In genomic region chr6:47245745-47246371, GRCh38 we compare ENCODE assay signal across 12 cellular contexts.
DNase-seq lines count a peak whose midpoint lies in the region; ATAC-seq and TF ChIP-seq lines count a peak whose summit lies in the region.
"Had no signal": no experiment of that assay in that cellular context is flagged by ENCODE, and none has a peak within 500 bp of the region (broad histone marks: within the 10 kb centered on the region; RNA-seq: fewer than 3 reads in every experiment).

No MANE protein-coding gene starts in this region.

- H3K36me3 ChIP-seq in BLaER1 treated with 17β-estradiol and CSF1 and Interleukin-3, amounts not matched to agents 10 nM and 100 nM, result peaks cover 0 to 25% (median 4%) of the 10 kb centered on the region in 11 experiments; a peak in 3 of 22 replicates
- peaks cover 31% of the 10 kb centered on the region for H3K36me3 ChIP-seq in OCI-LY7 (ENCODE audit: insufficient read depth, low read length)
- H3K36me3 ChIP-seq: left lung had no signal

- peaks cover 65% of the 10 kb centered on the region for H3K79me2 ChIP-seq in OCI-LY7 (ENCODE audit: insufficient read depth, low read depth, low read length)

- BruUV-seq in OCI-LY7 (replicated peaks; lab: Mats Ljungman, UMichigan), result no TSS peak

- peaks cover 65 to 98% (median 90%) of the 10 kb centered on the region in 10 experiments for H3K4me1 ChIP-seq in BLaER1 treated with 17β-estradiol and CSF1 and Interleukin-3, amounts not matched to agents 10 nM and 100 nM
- H3K4me1 ChIP-seq in OCI-LY7 (ENCODE audit: insufficient read depth, low read length, poor library complexity, severe bottlenecking), result peaks cover 97% of the 10 kb centered on the region

- H3K9me3 ChIP-seq in BLaER1 treated with 17β-estradiol and CSF1 and Interleukin-3, amounts not matched to agents 10 nM and 100 nM (replicated peaks in 1 of 11), result peaks cover 0 to 6% (median 0%) of the 10 kb centered on the region in 11 experiments; a peak in 4 of 22 replicates
- no peaks in the 10 kb centered on the region; the same call in 1 of the 2 replicates for H3K9me3 ChIP-seq in OCI-LY7 (ENCODE audit: low read length)
- H3K9me3 ChIP-seq: left lung had no signal

- H3K4me1 Mint-ChIP-seq in stimulated activated effector memory CD8-positive, alpha-beta T cell treated with anti-CD3 and anti-CD28 coated beads, Interleukin-12 subunit alpha, Interleukin-12 subunit beta, amount 100 ng/mL, for 72 hours, result no peaks in the 10 kb centered on the region

- H3K4me2 ChIP-seq in BLaER1 treated with 17β-estradiol and CSF1 and Interleukin-3, amounts not matched to agents 10 nM and 100 nM, result peak overlapping the region; percentile 66 to 94 (median 81)
- peak overlapping the region; percentile 68 for H3K4me2 ChIP-seq in OCI-LY7 (ENCODE audit: low read length)

- CTCF ChIA-PET in OCI-LY7 (lab: Charles Lee; ENCODE audit: unreplicated experiment), result no interaction called here

- no peak overlapping the region for H3K27ac Mint-ChIP-seq in stimulated activated effector memory CD8-positive, alpha-beta T cell treated with anti-CD3 and anti-CD28 coated beads, Interleukin-12 subunit alpha, Interleukin-12 subunit beta, amount 100 ng/mL, for 72 hours
- H3K27ac Mint-ChIP-seq: activated naive CD8-positive, alpha-beta T cell had no signal

- POLR2A ChIA-PET in OCI-LY7 (lab: Charles Lee), result interaction anchor here (0.7 to 7.3 kb wide), 10 partner anchors 10 to 609 kb away, joined by 3 to 48 read pairs (median 4); partner anchors contain the start of genes CYP39A1 and SLC25A27

- H3K4me3 ChIP-seq in BLaER1 treated with 17β-estradiol and CSF1 and Interleukin-3, amounts not matched to agents 10 nM and 100 nM, result peak overlapping the region in 2 of 10 experiments; percentile 39 to 40; a peak in 3 of 20 replicates
- H3K4me3 ChIP-seq in OCI-LY7 (ENCODE audit: low read depth, low read length, poor library complexity, severe bottlenecking) (peak overlapping the region; percentile 55), foreskin fibroblast (ENCODE audit: low read depth in 1 of 2, low read length in 2 of 2) (no peak overlapping the region)
- H3K4me3 ChIP-seq: left lung had no signal

- H3K27ac ChIP-seq in BLaER1 treated with 17β-estradiol and CSF1 and Interleukin-3, amounts not matched to agents 10 nM and 100 nM, result peak overlapping the region; percentile 63 to 96 (median 89); a peak in 21 of 22 replicates
- H3K27ac ChIP-seq in OCI-LY7 (ENCODE audit: low read depth, low read length, poor library complexity, severe bottlenecking) (peak overlapping the region; percentile 99), caudate nucleus (ENCODE audit: low read depth, low read length) (no peak overlapping the region)
- H3K27ac ChIP-seq: left lung had no signal

- no peak overlapping the region for H2AFZ ChIP-seq in OCI-LY7 (ENCODE audit: low read length)

- no peaks in the 10 kb centered on the region for H4K20me1 ChIP-seq in BLaER1 treated with 17β-estradiol and CSF1 and Interleukin-3, amounts not matched to agents 10 nM and 100 nM
- no peaks in the 10 kb centered on the region for H4K20me1 ChIP-seq in OCI-LY7 (ENCODE audit: insufficient read depth, low read length)

- intact Hi-C loops in OCI-LY7 (cut with micrococcal nuclease; ENCODE audit: unreplicated experiment), result loop anchor here (2.0 to 5.0 kb wide), 3 partner anchors 149 to 609 kb away; partner anchors contain the start of gene CD2AP

- H3K4me3 Mint-ChIP-seq in stimulated activated effector memory CD8-positive, alpha-beta T cell treated with anti-CD3 and anti-CD28 coated beads, Interleukin-12 subunit alpha, Interleukin-12 subunit beta, amount 100 ng/mL, for 72 hours, result no peak overlapping the region
- H3K4me3 Mint-ChIP-seq: activated naive CD8-positive, alpha-beta T cell; stimulated activated naive CD8-positive, alpha-beta T cell treated with anti-CD3 and anti-CD28 coated beads, Interleukin-15, Interleukin-2, amounts not matched to agents 100 ng/mL and 50 ng/mL, for 24 hours had no signal

- H3K36me3 Mint-ChIP-seq in stimulated activated effector memory CD8-positive, alpha-beta T cell treated with anti-CD3 and anti-CD28 coated beads, Interleukin-12 subunit alpha, Interleukin-12 subunit beta, amount 100 ng/mL, for 72 hours, result no peaks in the 10 kb centered on the region
- H3K36me3 Mint-ChIP-seq: activated naive CD8-positive, alpha-beta T cell had no signal

- no peaks in the 10 kb centered on the region for H3K27me3 ChIP-seq in BLaER1 treated with 17β-estradiol and CSF1 and Interleukin-3, amounts not matched to agents 10 nM and 100 nM
- H3K27me3 ChIP-seq: left lung had no signal

- TF ChIP-seq CTCF in OCI-LY7 (conservative IDR thresholded peaks at IDR 0.05; ENCODE audit: low read length), result no peak
- TF ChIP-seq CTCF in foreskin fibroblast (IDR thresholded peaks at IDR 0.05; ENCODE audit: low read depth, low read length), result no peak

- ATAC-seq in HG03354 (IDR thresholded peaks at IDR 0.05; ENCODE audit: poor library complexity, severe bottlenecking, unreplicated experiment), result peak; percentile 22
- no peak for ATAC-seq in stimulated activated effector memory CD8-positive, alpha-beta T cell treated with anti-CD3 and anti-CD28 coated beads, Interleukin-12 subunit alpha, Interleukin-12 subunit beta, amount 100 ng/mL, for 72 hours
- ATAC-seq: left lung had no signal

- no peaks in the 10 kb centered on the region for H3K9me3 Mint-ChIP-seq in stimulated activated effector memory CD8-positive, alpha-beta T cell treated with anti-CD3 and anti-CD28 coated beads, Interleukin-12 subunit alpha, Interleukin-12 subunit beta, amount 100 ng/mL, for 72 hours
- H3K9me3 Mint-ChIP-seq: stimulated activated naive CD8-positive, alpha-beta T cell treated with anti-CD3 and anti-CD28 coated beads, Interleukin-15, Interleukin-2, amounts not matched to agents 100 ng/mL and 50 ng/mL, for 24 hours had no signal

- H3K9ac ChIP-seq in BLaER1 treated with 17β-estradiol and CSF1 and Interleukin-3, amounts not matched to agents 10 nM and 100 nM, result peak overlapping the region in 10 of 11 experiments; percentile 53 to 86 (median 74); a peak in 17 of 22 replicates

- H3K9me2 ChIP-seq in OCI-LY7 (ENCODE audit: insufficient read depth, low read length), result no peaks in the 10 kb centered on the region

- no peak for TF ChIP-seq POLR2A in erythroblast (IDR thresholded peaks at IDR 0.05; ENCODE audit: low read length)

- peak; percentile 82 for DNase-seq in OCI-LY7 (ENCODE audit: low spot score)
- DNase-seq in erythroblast (lab: John Stamatoyannopoulos, UW), result peak; percentile 49 to 60
- DNase-seq in DMS79 (lab: John Stamatoyannopoulos, UW), result no peak
- no peak for DNase-seq in caudate nucleus (lab: John Stamatoyannopoulos, UW)
- no peak for DNase-seq in foreskin fibroblast
- DNase-seq in stimulated activated effector memory CD8-positive, alpha-beta T cell treated with anti-CD3 and anti-CD28 coated beads, Interleukin-12 subunit alpha, Interleukin-12 subunit beta, amount 100 ng/mL, for 72 hours (ENCODE audit: low spot score in 2 of 2), result no peak
- DNase-seq: occipital lobe had no signal

Comparison
In these comparisons a context has a peak if more than half of its experiments do, and no peak if none do; other contexts are left out.
1. DNase-seq: peak in OCI-LY7 (single experiment) and erythroblast (2 of 2); none in DMS79 (single experiment), caudate nucleus (0 of 61), foreskin fibroblast (0 of 2) and stimulated activated effector memory CD8-positive, alpha-beta T cell treated with anti-CD3 and anti-CD28 coated beads, Interleukin-12 subunit alpha, Interleukin-12 subunit beta, amount 100 ng/mL, for 72 hours (0 of 2).